ENCODE assay signal across 11 cellular contexts in the genomic region with DNA sequence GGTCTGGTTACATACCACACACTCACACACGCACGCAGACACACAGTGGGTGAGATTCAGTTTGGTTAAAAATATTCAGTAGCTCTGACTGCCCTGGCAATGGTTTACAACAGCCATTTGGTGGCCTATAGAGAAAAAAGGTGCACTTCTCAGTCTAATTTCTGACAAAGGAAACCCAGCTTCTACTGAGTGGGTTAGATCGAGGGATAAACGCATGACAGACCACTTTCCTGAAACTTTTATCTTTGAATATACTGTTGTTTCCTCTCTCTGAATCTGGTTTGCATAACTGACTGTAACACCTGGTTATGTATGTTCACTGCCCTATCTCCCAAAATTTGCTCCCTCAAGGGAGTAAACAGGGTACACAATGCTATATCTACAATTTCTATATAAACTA. TPM values are rescaled to one million over a fixed set of nuclear protein-coding genes. Genes with fewer than 3 reads are reported as not detected.
DNase-seq lines count a peak whose midpoint lies in the region; ATAC-seq and TF ChIP-seq lines count a peak whose summit lies in the region.
"Had no signal": no experiment of that assay in that cellular context is flagged by ENCODE, and none has a peak within 500 bp of the region (broad histone marks: within the 10 kb centered on the region; RNA-seq: fewer than 3 reads in every experiment).

No MANE protein-coding gene starts in this region.

- no peak overlapping the region for H3K4me3 ChIP-seq in CD8-positive, alpha-beta T cell (ENCODE audit: low read depth, low read length)

- CTCF ChIA-PET in CD8-positive, alpha-beta T cell (lab: Charles Lee) = no interaction called here
- CTCF ChIA-PET in T-cell (lab: Charles Lee) = no interaction called here

- no peak for TF ChIP-seq CTCF in CD8-positive, alpha-beta T cell (IDR thresholded peaks at IDR 0.05)
- TF ChIP-seq CTCF in type B pancreatic cell (conservative IDR thresholded peaks at IDR 0.05) = no peak

- H3K27ac ChIP-seq in CD8-positive, alpha-beta T cell (ENCODE audit: low read depth, low read length) = no peak overlapping the region

- POLR2A ChIA-PET in CD8-positive, alpha-beta T cell (lab: Charles Lee) = no interaction called here
- POLR2A ChIA-PET in T-cell (lab: Charles Lee) = interaction anchor here in 1 of 2 donors (0.5 kb wide), 1 partner anchor 83 kb away, joined by 3 read pairs; no protein-coding TSS in a partner anchor

- H3K4me3 Mint-ChIP-seq in CD8-positive, alpha-beta T cell = no peak overlapping the region
- H3K4me3 Mint-ChIP-seq in T-cell (no peak overlapping the region), type B pancreatic cell (no peak overlapping the region)
- H3K4me3 Mint-ChIP-seq: T-helper 17 cell had no signal

- peaks cover 34% of the 10 kb centered on the region for H3K36me3 Mint-ChIP-seq in CD8-positive, alpha-beta T cell
- H3K36me3 Mint-ChIP-seq in T-cell (peaks cover 34% of the 10 kb centered on the region), type B pancreatic cell (peaks cover 10% of the 10 kb centered on the region)

- no peak for DNase-seq in CD8-positive, alpha-beta T cell
- DNase-seq in T-cell (no peak), occipital lobe (lab: John Stamatoyannopoulos, UW) (no peak), NCI-H510A treated with DMSO at 0.1 percent for 48 hours (lab: John Stamatoyannopoulos, UW) (no peak), type B pancreatic cell (ENCODE audit: extremely low spot score, unreplicated experiment) (no peak)
- DNase-seq in effector CD8-positive, alpha-beta T cell (lab: John Stamatoyannopoulos, UW) = no peak
- DNase-seq: activated effector memory CD4-positive, alpha-beta T cell treated with Interleukin-2 at 50 U/mL for 16 hours; naive thymus-derived CD4-positive, alpha-beta T cell; T-helper 17 cell had no signal

- H3K4me1 ChIP-seq in CD8-positive, alpha-beta T cell (ENCODE audit: insufficient read depth, low read length) = peaks cover 26% of the 10 kb centered on the region

- H3K36me3 ChIP-seq in CD8-positive, alpha-beta T cell (ENCODE audit: insufficient read depth, low read length) = no peaks in the 10 kb centered on the region

- H3K4me1 Mint-ChIP-seq in CD8-positive, alpha-beta T cell (ENCODE audit: low read depth) = peaks cover 31% of the 10 kb centered on the region
- peaks cover 34 to 43% (median 36%) of the 10 kb centered on the region in 3 donors for H3K4me1 Mint-ChIP-seq in T-cell
- H3K4me1 Mint-ChIP-seq in type B pancreatic cell (ENCODE audit: unreplicated experiment) = peaks cover 18% of the 10 kb centered on the region

- no peaks in the 10 kb centered on the region for H3K27me3 ChIP-seq in CD8-positive, alpha-beta T cell (ENCODE audit: insufficient read depth, low read length)

- no peaks in the 10 kb centered on the region for H3K27me3 Mint-ChIP-seq in CD8-positive, alpha-beta T cell (ENCODE audit: low read depth)
- H3K27me3 Mint-ChIP-seq in T-cell = no peaks in the 10 kb centered on the region
- H3K27me3 Mint-ChIP-seq in type B pancreatic cell = no peaks in the 10 kb centered on the region
- H3K27me3 Mint-ChIP-seq: naive thymus-derived CD4-positive, alpha-beta T cell; T-helper 17 cell had no signal

- peak overlapping the region; percentile 46 for H3K27ac Mint-ChIP-seq in CD8-positive, alpha-beta T cell
- H3K27ac Mint-ChIP-seq in T-cell (peak overlapping the region; percentile 25 to 63), type B pancreatic cell (no peak overlapping the region)
- H3K27ac Mint-ChIP-seq: T-helper 17 cell had no signal

- ATAC-seq in CD8-positive, alpha-beta T cell = no peak
- ATAC-seq in GM19467 (IDR thresholded peaks at IDR 0.05; ENCODE audit: unreplicated experiment) (peak; percentile 44), HG03045 (IDR thresholded peaks at IDR 0.05; ENCODE audit: unreplicated experiment) (peak; percentile 31), T-cell (replicated peaks in 1 of 4) (no peak)
- ATAC-seq: naive thymus-derived CD4-positive, alpha-beta T cell; T-helper 17 cell had no signal

- intact Hi-C loops in CD8-positive, alpha-beta T cell (cut with DNase I, micrococcal nuclease) = loop anchor here in 1 of 2 experiments (5.0 to 10.0 kb wide), 2 partner anchors 36 to 1648 kb away; a partner anchor contains a TSS

- no peaks in the 10 kb centered on the region for H3K9me3 ChIP-seq in CD8-positive, alpha-beta T cell (ENCODE audit: low read length)

- peaks cover 21% of the 10 kb centered on the region for H3K9me3 Mint-ChIP-seq in CD8-positive, alpha-beta T cell
- H3K9me3 Mint-ChIP-seq in T-cell = peaks cover 8 to 19% (median 13%) of the 10 kb centered on the region in 3 donors
- no peaks in the 10 kb centered on the region for H3K9me3 Mint-ChIP-seq in type B pancreatic cell

RNA-seq across cellular contexts. Expression of a gene that starts 2.4 kb away (rescaled TPM):
- 1 to 10 TPM; 2.3 to 2.9 TPM for total RNA-seq in CD8-positive, alpha-beta T cell
- total RNA-seq in T-cell (1 to 10 TPM; 5.0 to 9.6 (median 8.6) TPM), occipital lobe (19.8 TPM), type B pancreatic cell (ENCODE audit: low replicate concordance) (8.7 and 10.0 TPM in 2 replicates)

RNA-seq across cellular contexts. Expression of a gene that starts 5.3 kb away (rescaled TPM):
- total RNA-seq in CD8-positive, alpha-beta T cell = 10 to 100 TPM; 15.6 to 15.7 TPM
- 10 to 100 TPM; 12.3 to 15.8 (median 13.8) TPM for total RNA-seq in T-cell
- total RNA-seq in occipital lobe = 19.7 TPM
- total RNA-seq in type B pancreatic cell (ENCODE audit: low replicate concordance) = 9.0 and 12.0 TPM in 2 replicates

RNA-seq across cellular contexts. Expression of a gene that starts 56.6 kb away (rescaled TPM):
- total RNA-seq in CD8-positive, alpha-beta T cell = 1 to 10 TPM in 1 of 2 experiments, under 1 TPM in 1; 0.98 to 1.3 TPM
- total RNA-seq in T-cell (10 to 100 TPM in 1 of 5 donors, 1 to 10 TPM in 4; 1.8 to 18.3 (median 4.2) TPM), occipital lobe (0.78 TPM), type B pancreatic cell (ENCODE audit: low replicate concordance) (0.45 and 1.8 TPM in 2 replicates)

Comparison
In these comparisons a context has a peak if more than half of its experiments do, and no peak if none do; other contexts are left out.
1. ATAC-seq: peak in GM19467 (single experiment) and HG03045 (single experiment); none in CD8-positive, alpha-beta T cell (single experiment) and T-cell (0 of 4).